Comparison of ENCODE assay signal across 20 cellular contexts in genomic region chrX:154884069-154884468, GRCh38. TPM values are rescaled to one million over a fixed set of nuclear protein-coding genes. Genes with fewer than 3 reads are reported as not detected.
"Had no signal": no experiment of that assay in that cellular context is flagged by ENCODE, and none has a peak within 500 bp of the region (broad histone marks: within the 10 kb centered on the region; RNA-seq: fewer than 3 reads in every experiment).

No MANE protein-coding gene starts in this region.

RNA-seq across cellular contexts. Expression of gene SMIM9, which starts 49.6 kb away (rescaled TPM):
- total RNA-seq: naive thymus-derived CD8-positive, alpha-beta T cell; natural killer cell treated with Interleukin-12 subunit alpha and Interleukin-12 subunit beta and Interleukin-15 and Interleukin-18, amount 100 ng/mL, for 72 hours; neural crest cell; osteocyte; pancreas; posterior vena cava; prostate gland; pulmonary artery endothelial cell; right atrium auricular region; sciatic nerve; smooth muscle cell; stomach; subcutaneous adipose tissue; temporal lobe; thoracic aorta; thyroid gland; tibial nerve; ureter; vagina had no signal
- polyA plus RNA-seq: naive thymus-derived CD8-positive, alpha-beta T cell; pancreas; smooth muscle cell; spleen; stomach had no signal
